ENCODE assay signal across 8 cellular contexts in genomic region chr1:154327466-154328317, GRCh38. TPM values are rescaled to one million over a fixed set of nuclear protein-coding genes. Genes with fewer than 3 reads are reported as not detected.
DNase-seq lines count a peak whose midpoint lies in the region; ATAC-seq and TF ChIP-seq lines count a peak whose summit lies in the region.

No MANE protein-coding gene starts in this region.

- ATAC-seq in CD4-positive, CD25-positive, alpha-beta regulatory T cell (ENCODE audit: low read depth in 2 of 2): no peak
- ATAC-seq in HG03039 (IDR thresholded peaks at IDR 0.05; ENCODE audit: unreplicated experiment): no peak

- peak; percentile 38 to 85 (median 43) for DNase-seq in CD4-positive, CD25-positive, alpha-beta regulatory T cell
- DNase-seq in HFF-Myc (ENCODE audit: extremely low read depth, low read depth) (no peak), cerebellar nuclear complex (lab: John Stamatoyannopoulos, UW) (no peak)
- no peak for DNase-seq in activated T-helper 1 cell treated with anti-CD3 and anti-CD28 coated beads, Interleukin-12 subunit alpha, Interleukin-12 subunit beta, Interleukin-2, Interleukin-4 antibody, amounts not matched to agents 30 ng/mL and 10 ng/mL and 1 ng/mL, durations not matched to agents 14 hours and 24 hours and 36 hours (ENCODE audit: low spot score)
- no peak for DNase-seq in stimulated activated CD4-positive, alpha-beta T cell treated with anti-CD3 and anti-CD28 coated beads, Interleukin-12 subunit alpha, Interleukin-12 subunit beta, amount 100 ng/mL, for 4 hours

- no peaks in the 10 kb centered on the region for H3K9me3 Mint-ChIP-seq in CD4-positive, CD25-positive, alpha-beta regulatory T cell
- H3K9me3 Mint-ChIP-seq in activated T-helper 1 cell treated with anti-CD3 and anti-CD28 coated beads, Interleukin-12 subunit alpha, Interleukin-12 subunit beta, Interleukin-2, Interleukin-4 antibody, amounts not matched to agents 30 ng/mL and 10 ng/mL and 1 ng/mL, durations not matched to agents 14 hours and 24 hours and 36 hours: no peaks in the 10 kb centered on the region

- H3K9me3 ChIP-seq in CD4-positive, CD25-positive, alpha-beta regulatory T cell (ENCODE audit: control insufficient read depth in 2 of 2, low read length in 2 of 2): no peaks in the 10 kb centered on the region
- H3K9me3 ChIP-seq in iPS-20b (ENCODE audit: insufficient read depth, low read depth, low read length): no peaks in the 10 kb centered on the region

- peak overlapping the region; percentile 98 to 99 (median 98) for H3K4me3 Mint-ChIP-seq in CD4-positive, CD25-positive, alpha-beta regulatory T cell
- peak overlapping the region; percentile 80 for H3K4me3 Mint-ChIP-seq in activated T-helper 1 cell treated with anti-CD3 and anti-CD28 coated beads, Interleukin-12 subunit alpha, Interleukin-12 subunit beta, Interleukin-2, Interleukin-4 antibody, amounts not matched to agents 30 ng/mL and 10 ng/mL and 1 ng/mL, durations not matched to agents 14 hours and 24 hours and 36 hours

- no peaks in the 10 kb centered on the region for H3K27me3 ChIP-seq in CD4-positive, CD25-positive, alpha-beta regulatory T cell (ENCODE audit: control insufficient read depth, insufficient read depth, low read length)
- 0 out of 2 replicates have a peak, but pooled peaks cover 10% of the 10 kb centered on the region for H3K27me3 ChIP-seq in iPS-20b (ENCODE audit: insufficient read depth, low read length)

- H3K4me3 ChIP-seq in CD4-positive, CD25-positive, alpha-beta regulatory T cell (ENCODE audit: low read depth, low read length): peak overlapping the region; percentile 90
- peak overlapping the region; percentile 86 for H3K4me3 ChIP-seq in HFF-Myc (replicated peaks; ENCODE audit: low read depth, low read length)
- peak overlapping the region; percentile 66 for H3K4me3 ChIP-seq in iPS-20b (ENCODE audit: low read length)

- H3K4me1 ChIP-seq in CD4-positive, CD25-positive, alpha-beta regulatory T cell (ENCODE audit: control insufficient read depth, insufficient read depth, low read length, poor library complexity, severe bottlenecking): peaks cover 71% of the 10 kb centered on the region
- H3K4me1 ChIP-seq in iPS-20b (ENCODE audit: insufficient read depth, low read length): peaks cover 31% of the 10 kb centered on the region

- TF ChIP-seq CTCF in HFF-Myc (IDR thresholded peaks at IDR 0.05; ENCODE audit: low read depth, low read length, missing control alignments): no peak

- H3K36me3 Mint-ChIP-seq in CD4-positive, CD25-positive, alpha-beta regulatory T cell: peaks cover 23% of the 10 kb centered on the region
- peaks cover 24% of the 10 kb centered on the region for H3K36me3 Mint-ChIP-seq in activated T-helper 1 cell treated with anti-CD3 and anti-CD28 coated beads, Interleukin-12 subunit alpha, Interleukin-12 subunit beta, Interleukin-2, Interleukin-4 antibody, amounts not matched to agents 30 ng/mL and 10 ng/mL and 1 ng/mL, durations not matched to agents 14 hours and 24 hours and 36 hours (ENCODE audit: low read depth)

- peak overlapping the region; percentile 68; the same call in 1 of the 2 replicates for H3K9ac ChIP-seq in iPS-20b (ENCODE audit: low read depth, low read length)

- peak overlapping the region; percentile 90 to 95 (median 92) for H3K27ac Mint-ChIP-seq in CD4-positive, CD25-positive, alpha-beta regulatory T cell
- H3K27ac Mint-ChIP-seq in activated T-helper 1 cell treated with anti-CD3 and anti-CD28 coated beads, Interleukin-12 subunit alpha, Interleukin-12 subunit beta, Interleukin-2, Interleukin-4 antibody, amounts not matched to agents 30 ng/mL and 10 ng/mL and 1 ng/mL, durations not matched to agents 14 hours and 24 hours and 36 hours: peak overlapping the region; percentile 83

- H3K36me3 ChIP-seq in CD4-positive, CD25-positive, alpha-beta regulatory T cell (ENCODE audit: control insufficient read depth, insufficient read depth, low read length): peaks cover 25% of the 10 kb centered on the region
- peaks cover 24% of the 10 kb centered on the region for H3K36me3 ChIP-seq in iPS-20b (ENCODE audit: insufficient read depth, low read depth, low read length)

- peak overlapping the region; percentile 91 for H3K27ac ChIP-seq in CD4-positive, CD25-positive, alpha-beta regulatory T cell (ENCODE audit: insufficient read depth, low read length, poor library complexity, severe bottlenecking)
- H3K27ac ChIP-seq in iPS-20b (ENCODE audit: low read length) (no peak overlapping the region), temporal lobe (ENCODE audit: low read depth, low read length) (peak overlapping the region; percentile 51)

- H3K4me1 Mint-ChIP-seq in CD4-positive, CD25-positive, alpha-beta regulatory T cell: peaks cover 6 to 67% (median 36%) of the 10 kb centered on the region in 4 donors
- peaks cover 59% of the 10 kb centered on the region for H3K4me1 Mint-ChIP-seq in activated T-helper 1 cell treated with anti-CD3 and anti-CD28 coated beads, Interleukin-12 subunit alpha, Interleukin-12 subunit beta, Interleukin-2, Interleukin-4 antibody, amounts not matched to agents 30 ng/mL and 10 ng/mL and 1 ng/mL, durations not matched to agents 14 hours and 24 hours and 36 hours (ENCODE audit: low read depth)

- H3K27me3 Mint-ChIP-seq in CD4-positive, CD25-positive, alpha-beta regulatory T cell: no peaks in the 10 kb centered on the region
- H3K27me3 Mint-ChIP-seq in activated T-helper 1 cell treated with anti-CD3 and anti-CD28 coated beads, Interleukin-12 subunit alpha, Interleukin-12 subunit beta, Interleukin-2, Interleukin-4 antibody, amounts not matched to agents 30 ng/mL and 10 ng/mL and 1 ng/mL, durations not matched to agents 14 hours and 24 hours and 36 hours (ENCODE audit: insufficient read depth): peaks cover 8% of the 10 kb centered on the region

- intact Hi-C loops in activated T-helper 1 cell treated with anti-CD3 and anti-CD28 coated beads, Interleukin-12 subunit alpha, Interleukin-12 subunit beta, Interleukin-2, Interleukin-4 antibody, amounts not matched to agents 30 ng/mL and 10 ng/mL and 1 ng/mL, durations not matched to agents 14 hours and 24 hours and 36 hours (cut with micrococcal nuclease): loop anchor here (1.0 to 10.0 kb wide), 6 partner anchors 15 to 757 kb away; partner anchors contain the start of genes IL6R, UBAP2L and UBE2Q1

RNA-seq across cellular contexts. Expression of gene ATP8B2, which starts 2.4 kb away (rescaled TPM):
- 267 TPM for total RNA-seq in CD4-positive, CD25-positive, alpha-beta regulatory T cell
- polyA plus RNA-seq in CD4-positive, CD25-positive, alpha-beta regulatory T cell: 100 to 1,000 TPM in 2 of 4 donors, 10 to 100 TPM in 2; 76.0 to 127 (median 104) TPM
- 50.1 and 54.9 TPM in 2 replicates for total RNA-seq in activated T-helper 1 cell treated with anti-CD3 and anti-CD28 coated beads, Interleukin-12 subunit alpha, Interleukin-12 subunit beta, Interleukin-2, Interleukin-4 antibody, amounts not matched to agents 30 ng/mL and 10 ng/mL and 1 ng/mL, durations not matched to agents 14 hours and 24 hours and 36 hours
- total RNA-seq in temporal lobe: 18.2 TPM

RNA-seq across cellular contexts. Expression of gene AQP10, which starts 6.8 kb away (rescaled TPM):
- 0.81 TPM for total RNA-seq in CD4-positive, CD25-positive, alpha-beta regulatory T cell
- not detected for polyA plus RNA-seq in CD4-positive, CD25-positive, alpha-beta regulatory T cell
- not detected in 2 replicates for total RNA-seq in activated T-helper 1 cell treated with anti-CD3 and anti-CD28 coated beads, Interleukin-12 subunit alpha, Interleukin-12 subunit beta, Interleukin-2, Interleukin-4 antibody, amounts not matched to agents 30 ng/mL and 10 ng/mL and 1 ng/mL, durations not matched to agents 14 hours and 24 hours and 36 hours
- total RNA-seq in temporal lobe: not detected

RNA-seq across cellular contexts. Expression of gene HAX1, which starts 55.3 kb away (rescaled TPM):
- 60.2 TPM for total RNA-seq in CD4-positive, CD25-positive, alpha-beta regulatory T cell
- polyA plus RNA-seq in CD4-positive, CD25-positive, alpha-beta regulatory T cell: 100 to 1,000 TPM; 166 to 213 (median 194) TPM
- total RNA-seq in activated T-helper 1 cell treated with anti-CD3 and anti-CD28 coated beads, Interleukin-12 subunit alpha, Interleukin-12 subunit beta, Interleukin-2, Interleukin-4 antibody, amounts not matched to agents 30 ng/mL and 10 ng/mL and 1 ng/mL, durations not matched to agents 14 hours and 24 hours and 36 hours: 122 and 123 TPM in 2 replicates
- 41.1 TPM for total RNA-seq in temporal lobe

Comparison
In these comparisons a context has a peak if more than half of its experiments do, and no peak if none do; other contexts are left out.
1. DNase-seq: peak in CD4-positive, CD25-positive, alpha-beta regulatory T cell (3 of 3); none in HFF-Myc (single experiment), activated T-helper 1 cell treated with anti-CD3 and anti-CD28 coated beads, Interleukin-12 subunit alpha, Interleukin-12 subunit beta, Interleukin-2, Interleukin-4 antibody, amounts not matched to agents 30 ng/mL and 10 ng/mL and 1 ng/mL, durations not matched to agents 14 hours and 24 hours and 36 hours (single experiment), cerebellar nuclear complex (0 of 2) and stimulated activated CD4-positive, alpha-beta T cell treated with anti-CD3 and anti-CD28 coated beads, Interleukin-12 subunit alpha, Interleukin-12 subunit beta, amount 100 ng/mL, for 4 hours (single experiment).
2. Peak in every context shown above with its lines, with median percentiles within 50 percentile points of each other: H3K4me3 ChIP-seq.